Comparison of ENCODE assay signal across 8 cellular contexts in the genomic region with DNA sequence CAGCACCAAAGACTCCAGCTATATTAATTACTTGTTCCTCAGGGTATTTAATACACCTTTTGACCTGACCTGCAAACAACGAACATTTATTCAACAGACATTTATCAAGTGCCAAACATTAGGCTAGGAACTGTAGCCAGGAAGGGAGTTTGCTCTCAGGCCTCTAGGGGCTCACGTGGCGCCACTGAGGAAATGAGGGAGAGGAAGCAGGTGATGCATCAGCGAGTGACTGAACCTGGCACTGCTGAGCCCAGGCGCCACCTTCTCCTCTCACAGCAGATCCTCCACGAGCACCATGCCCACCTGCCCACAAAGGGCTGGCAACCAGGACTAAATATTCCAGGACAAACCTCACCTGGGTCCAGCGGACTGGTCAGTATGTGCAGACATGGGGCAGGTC. TPM values are rescaled to one million over a fixed set of nuclear protein-coding genes. Genes with fewer than 3 reads are reported as not detected.
DNase-seq lines count a peak whose midpoint lies in the region; ATAC-seq and FAIRE-seq lines count a peak whose summit lies in the region.

No MANE protein-coding gene starts in this region.

- no peak overlapping the region for H2BK5ac ChIP-seq in mesenchymal stem cell (ENCODE audit: low read depth, low read length, poor library complexity, severe bottlenecking)

- no peak overlapping the region for H2BK15ac ChIP-seq in mesenchymal stem cell (ENCODE audit: low read depth, poor library complexity, severe bottlenecking)

- H2BK120ac ChIP-seq in mesenchymal stem cell (ENCODE audit: low read depth, low read length) = no peak overlapping the region

- H3K18ac ChIP-seq in mesenchymal stem cell (ENCODE audit: low read depth in 1 of 2, low read length in 2 of 2) = no peak overlapping the region

- no peak overlapping the region for H3K4me3 ChIP-seq in mesenchymal stem cell (ENCODE audit: insufficient read depth in 1 of 2, low read depth in 1 of 2, low read length in 2 of 2)

- FAIRE-seq in frontal cortex (lab: Jason Lieb, UNC) = no peak

- DNase-seq in SIG-M5 treated with dmso at 0.1 percent for 504 hours (lab: John Stamatoyannopoulos, UW; ENCODE audit: unreplicated experiment) (peak; percentile 29), SIG-M5 (lab: John Stamatoyannopoulos, UW) (no peak), astrocyte of the hippocampus (ENCODE audit: low read depth, low spot score) (peak; percentile 16), mesenchymal stem cell (peak; percentile 15), frontal cortex (ENCODE audit: low spot score in 2 of 2) (no peak), KG1 (lab: John Stamatoyannopoulos, UW) (no peak)

- no peak overlapping the region for H3K27ac ChIP-seq in mesenchymal stem cell (ENCODE audit: low read length, poor library complexity, severe bottlenecking)

- H3K27me3 ChIP-seq in mesenchymal stem cell (ENCODE audit: control insufficient read depth in 1 of 2, insufficient read depth in 1 of 2, low read length in 2 of 2) = no peaks in the 10 kb centered on the region

- 87% methylated on average over 7 of the region's 7 CpGs for WGBS in mesenchymal stem cell

- no peak overlapping the region for H2AK5ac ChIP-seq in mesenchymal stem cell (ENCODE audit: low read length, severe bottlenecking)

- no peak overlapping the region for H3K4me2 ChIP-seq in mesenchymal stem cell (ENCODE audit: low read length, poor library complexity, severe bottlenecking)

- peaks cover 9% of the 10 kb centered on the region for H3K9me3 ChIP-seq in mesenchymal stem cell (ENCODE audit: control insufficient read depth, low read length)

- H3K4ac ChIP-seq in mesenchymal stem cell (ENCODE audit: low read depth in 1 of 2, low read length in 2 of 2) = no peak overlapping the region

- ATAC-seq in HG03342 (IDR thresholded peaks at IDR 0.05; ENCODE audit: unreplicated experiment) (peak; percentile 89), GM18498 (IDR thresholded peaks at IDR 0.05; ENCODE audit: unreplicated experiment) (no peak)

- H3K14ac ChIP-seq in mesenchymal stem cell (ENCODE audit: low read length in 2 of 2) = no peak overlapping the region

- H2AFZ ChIP-seq in mesenchymal stem cell (ENCODE audit: low read depth, low read length) = no peak overlapping the region

- H2BK12ac ChIP-seq in mesenchymal stem cell (ENCODE audit: low read length in 2 of 2) = no peak overlapping the region

- peaks cover 27 to 35% of the 10 kb centered on the region in 2 experiments for H3K36me3 ChIP-seq in mesenchymal stem cell (ENCODE audit: control insufficient read depth in 1 of 2, insufficient read depth in 2 of 2, low read depth in 1 of 2, low read length in 2 of 2)

- peaks cover 39% of the 10 kb centered on the region for H3K79me1 ChIP-seq in mesenchymal stem cell (replicated peaks; ENCODE audit: low read length, poor library complexity, severe bottlenecking)

- no peak overlapping the region for H4K8ac ChIP-seq in mesenchymal stem cell (ENCODE audit: low read length)

- H3K4me1 ChIP-seq in mesenchymal stem cell (ENCODE audit: control insufficient read depth, insufficient read depth, low read depth, low read length) = peaks cover 13% of the 10 kb centered on the region

- H3K9ac ChIP-seq in mesenchymal stem cell (ENCODE audit: low read length) = no peak overlapping the region

- no peak overlapping the region for H4K91ac ChIP-seq in mesenchymal stem cell (ENCODE audit: low read length)

- no peak overlapping the region for H3K23ac ChIP-seq in mesenchymal stem cell (ENCODE audit: low read length in 2 of 2)

RNA-seq across cellular contexts. Expression of gene SETD3, which starts 50.2 kb away (rescaled TPM):
- 32.0 TPM for polyA plus RNA-seq in mesenchymal stem cell (2013, experiment 1 of 2)
- polyA plus RNA-seq in mesenchymal stem cell (2013, experiment 2 of 2) = 31.1 TPM
- total RNA-seq in frontal cortex = 119 TPM

RNA-seq across cellular contexts. Expression of gene CCNK, which starts 50.7 kb away (rescaled TPM):
- 60.7 TPM for polyA plus RNA-seq in mesenchymal stem cell (2013, experiment 1 of 2)
- 59.2 TPM for polyA plus RNA-seq in mesenchymal stem cell (2013, experiment 2 of 2)
- 19.2 TPM for total RNA-seq in frontal cortex

Comparison
In these comparisons a context has a peak if more than half of its experiments do, and no peak if none do; other contexts are left out.
1. DNase-seq: peak in SIG-M5 treated with dmso at 0.1 percent for 504 hours (single experiment), astrocyte of the hippocampus (single experiment) and mesenchymal stem cell (single experiment); none in SIG-M5 (single experiment), frontal cortex (0 of 2) and KG1 (single experiment).